ENCODE assay signal across 24 cellular contexts in genomic region chr6:157711060-157711459, GRCh38.
"Had no signal": no experiment of that assay in that cellular context is flagged by ENCODE, and none has a peak within 500 bp of the region (broad histone marks: within the 10 kb centered on the region; RNA-seq: fewer than 3 reads in every experiment).

No MANE protein-coding gene starts in this region.

- H3K27ac ChIP-seq: gastroesophageal sphincter, heart left ventricle, neural progenitor cell, prostate gland, upper lobe of right lung had no signal

- H3K27me3 Mint-ChIP-seq: naive thymus-derived CD4-positive, alpha-beta T cell had no signal

- H3K36me3 Mint-ChIP-seq: activated naive CD8-positive, alpha-beta T cell treated with anti-CD3 and anti-CD28 coated beads, Interleukin-2, amount 10 ng/mL, durations not matched to agents 7 days and 5 days; immature natural killer cell; naive thymus-derived CD4-positive, alpha-beta T cell; neural progenitor cell had no signal

- H3K9me3 ChIP-seq: gastroesophageal sphincter, heart left ventricle, mucosa of descending colon, prostate gland, upper lobe of right lung had no signal

- H3K27ac Mint-ChIP-seq: activated naive CD8-positive, alpha-beta T cell treated with anti-CD3 and anti-CD28 coated beads, Interleukin-2, amount 10 ng/mL, durations not matched to agents 7 days and 5 days; immature natural killer cell; neural progenitor cell had no signal

- H3K4me3 ChIP-seq: gastroesophageal sphincter, heart left ventricle, mucosa of descending colon, neural progenitor cell, prostate gland, skin epidermis, upper lobe of right lung had no signal

- H3K4me3 Mint-ChIP-seq: activated naive CD8-positive, alpha-beta T cell treated with anti-CD3 and anti-CD28 coated beads, Interleukin-2, amount 10 ng/mL, durations not matched to agents 7 days and 5 days; immature natural killer cell; naive thymus-derived CD4-positive, alpha-beta T cell; neural progenitor cell had no signal

- H3K9me3 Mint-ChIP-seq: activated naive CD8-positive, alpha-beta T cell treated with anti-CD3 and anti-CD28 coated beads, Interleukin-2, amount 10 ng/mL, durations not matched to agents 7 days and 5 days; immature natural killer cell; neural progenitor cell had no signal

- H3K9ac ChIP-seq: neural progenitor cell had no signal

- DNase-seq: activated CD4-positive, alpha-beta T cell treated with anti-CD3 and anti-CD28 coated beads for 1 hour; activated CD8-positive, alpha-beta memory T cell treated with anti-CD3 and anti-CD28 coated beads for 24 hours; activated CD8-positive, alpha-beta memory T cell treated with anti-CD3 and anti-CD28 coated beads, Interleukin-2, amount 50 U/mL, for 48 hours; activated gamma-delta T cell treated with Interleukin-2 at 50 U/mL for 16 hours; activated naive CD8-positive, alpha-beta T cell treated with anti-CD3 and anti-CD28 coated beads, Interleukin-2, amount 10 ng/mL, durations not matched to agents 7 days and 5 days; aorta; cerebellar nuclear complex; cortex of kidney; erythroblast; heart left ventricle; immature natural killer cell; kidney glomerular epithelial cell; left ventricle myocardium superior; mucosa of descending colon; naive thymus-derived CD4-positive, alpha-beta T cell; right cardiac atrium; stimulated activated CD4-positive, alpha-beta T cell treated with anti-CD3 and anti-CD28 coated beads, Interleukin-4, amount 100 ng/mL, for 1 hour; T-helper 1 cell; T-helper 9 cell; upper lobe of right lung had no signal

- H2AFZ ChIP-seq: neural progenitor cell had no signal

- H3K4me1 ChIP-seq: gastroesophageal sphincter, prostate gland, upper lobe of right lung had no signal

- H3K36me3 ChIP-seq: gastroesophageal sphincter, heart left ventricle, neural progenitor cell, prostate gland, upper lobe of right lung had no signal

- H3K4me2 ChIP-seq: neural progenitor cell had no signal

- H3K4me1 Mint-ChIP-seq: activated naive CD8-positive, alpha-beta T cell treated with anti-CD3 and anti-CD28 coated beads, Interleukin-2, amount 10 ng/mL, durations not matched to agents 7 days and 5 days; immature natural killer cell had no signal

- H3K27me3 ChIP-seq: gastroesophageal sphincter, heart left ventricle, neural progenitor cell, upper lobe of right lung had no signal
